ENCODE assay signal across 8 cellular contexts in genomic region chr5:177309351-177310191, GRCh38. TPM values are rescaled to one million over a fixed set of nuclear protein-coding genes. Genes with fewer than 3 reads are reported as not detected.
DNase-seq lines count a peak whose midpoint lies in the region; ATAC-seq and TF ChIP-seq lines count a peak whose summit lies in the region.

No MANE protein-coding gene starts in this region.

- POLR2A ChIA-PET in Caco-2 (lab: Charles Lee): interaction anchor here (0.6 to 0.9 kb wide), 2 partner anchors 146 to 223 kb away, joined by 3 read pairs; no protein-coding TSS in a partner anchor

- H3K4me3 Mint-ChIP-seq in Caco-2 (ENCODE audit: unreplicated experiment): peak overlapping the region; percentile 47
- peak overlapping the region; percentile 60 to 82 (median 76) for H3K4me3 Mint-ChIP-seq in IgD-negative memory B cell

- H3K27ac ChIP-seq in RWPE2 (ENCODE audit: poor library complexity, severe bottlenecking) (no peak overlapping the region), gastroesophageal sphincter (no peak overlapping the region), psoas muscle (peak overlapping the region; percentile 72)

- H3K9me3 ChIP-seq in Caco-2 (no peaks in the 10 kb centered on the region), RWPE2 (ENCODE audit: severe bottlenecking) (no peaks in the 10 kb centered on the region), gastroesophageal sphincter (no peaks in the 10 kb centered on the region), psoas muscle (no peaks in the 10 kb centered on the region)

- H3K9me3 Mint-ChIP-seq in Caco-2 (ENCODE audit: unreplicated experiment): no peaks in the 10 kb centered on the region
- no peaks in the 10 kb centered on the region for H3K9me3 Mint-ChIP-seq in IgD-negative memory B cell

- H3K27me3 ChIP-seq in Caco-2 (replicated peaks; ENCODE audit: control insufficient read depth, insufficient read depth, low read length) (no peaks in the 10 kb centered on the region), RWPE2 (ENCODE audit: insufficient read depth, poor library complexity, severe bottlenecking) (no peaks in the 10 kb centered on the region), gastroesophageal sphincter (no peaks in the 10 kb centered on the region), psoas muscle (ENCODE audit: insufficient read depth in 3 of 3, low read length in 2 of 3) (no peaks in the 10 kb centered on the region)

- TF ChIP-seq EP300 in gastroesophageal sphincter (IDR thresholded peaks at IDR 0.05): no peak

- peaks cover 64% of the 10 kb centered on the region for H3K36me3 Mint-ChIP-seq in Caco-2 (ENCODE audit: insufficient read depth, unreplicated experiment)
- H3K36me3 Mint-ChIP-seq in IgD-negative memory B cell: peaks cover 2% of the 10 kb centered on the region

- H3K27me3 Mint-ChIP-seq in Caco-2 (ENCODE audit: insufficient read depth, unreplicated experiment): no peaks in the 10 kb centered on the region
- no peaks in the 10 kb centered on the region for H3K27me3 Mint-ChIP-seq in IgD-negative memory B cell

- ATAC-seq in RWPE2 (ENCODE audit: low read depth): peak; percentile 18; the same call in 1 of the 3 replicates
- no peak for ATAC-seq in gastroesophageal sphincter
- ATAC-seq in psoas muscle: peak; percentile 62 to 72 (median 66)
- no peak for ATAC-seq in GM18517 (IDR thresholded peaks at IDR 0.05; ENCODE audit: unreplicated experiment)

- DNase-seq in Caco-2 (peak; percentile 83 to 88), RWPE2 (ENCODE audit: low spot score) (no peak), psoas muscle (peak; percentile 65 to 82), ureter (ENCODE audit: low spot score) (no peak)
- peak; percentile 61 for DNase-seq in activated effector memory CD4-positive, alpha-beta T cell treated with Interleukin-2 at 50 U/mL for 16 hours

- H3K27ac Mint-ChIP-seq in Caco-2 (ENCODE audit: unreplicated experiment) (peak overlapping the region; percentile 58), IgD-negative memory B cell (peak overlapping the region; percentile 76 to 94 (median 88))

- CTCF ChIA-PET in Caco-2 (lab: Charles Lee): interaction anchor here (0.5 to 3.7 kb wide), 32 partner anchors 8 to 223 kb away, joined by 3 to 33 read pairs (median 4); partner anchors contain the start of genes FGFR4, GRK6, LMAN2 and PDLIM7

- H3K4me1 Mint-ChIP-seq in Caco-2 (ENCODE audit: low read depth, unreplicated experiment) (peaks cover 13% of the 10 kb centered on the region), IgD-negative memory B cell (peaks cover 36 to 52% (median 48%) of the 10 kb centered on the region in 3 donors)

- H3K36me3 ChIP-seq in Caco-2 (ENCODE audit: control insufficient read depth, insufficient read depth, low read length) (peaks cover 7% of the 10 kb centered on the region), RWPE2 (ENCODE audit: low read depth) (peaks cover 43% of the 10 kb centered on the region), gastroesophageal sphincter (peaks cover 0 to 31% of the 10 kb centered on the region in 2 donors), psoas muscle (ENCODE audit: insufficient read depth in 1 of 2, low read depth in 1 of 2) (peaks cover 0 to 28% of the 10 kb centered on the region in 2 donors)

- WGBS in gastroesophageal sphincter (ENCODE audit: low coverage in 1 of 2), 2 donors: 83% methylated on average over 1 of the region's 10 CpGs; no CpG with 5 or more reads in 1 of the 2 donors
- WGBS in psoas muscle, 3 donors: 17 to 34% (median 18%) methylated on average over 10 of the region's 10 CpGs

- intact Hi-C loops in Caco-2 (cut with micrococcal nuclease; ENCODE audit: unreplicated experiment) (no loop called here), psoas muscle (cut with DNase I) (loop anchor here (5.0 to 10.0 kb wide), 3 partner anchors 43 to 145 kb away; partner anchors contain the start of gene LMAN2 (in 1 of the 2))

- no peak for TF ChIP-seq POLR2A in gastroesophageal sphincter (IDR thresholded peaks at IDR 0.05)

- TF ChIP-seq CTCF in Caco-2 (IDR thresholded peaks at IDR 0.05; ENCODE audit: insufficient read depth in 1 of 2, low read depth in 1 of 2, low read length in 1 of 2, severe bottlenecking in 1 of 2, unreplicated experiment in 1 of 2): peak; percentile 86 to 90
- peak; percentile 97 for TF ChIP-seq CTCF in RWPE2 (IDR thresholded peaks at IDR 0.05; ENCODE audit: poor library complexity, severe bottlenecking)
- TF ChIP-seq CTCF in gastroesophageal sphincter (IDR thresholded peaks at IDR 0.05): peak in 3 of 4 experiments; percentile 65 to 84 (median 70)
- peak; percentile 89 for TF ChIP-seq CTCF in psoas muscle (IDR thresholded peaks at IDR 0.05)

- H3K4me1 ChIP-seq in Caco-2 (peaks cover 14% of the 10 kb centered on the region), RWPE2 (ENCODE audit: insufficient read depth, poor library complexity, severe bottlenecking) (no peaks in the 10 kb centered on the region), gastroesophageal sphincter (peaks cover 0 to 45% (median 19%) of the 10 kb centered on the region in 3 donors), psoas muscle (peaks cover 41% of the 10 kb centered on the region)

- BruUV-seq in Caco-2 (replicated peaks; lab: Mats Ljungman, UMichigan): TSS peak; percentile 10

- H3K4me3 ChIP-seq in Caco-2 (ENCODE audit: low read depth, low read length): no peak overlapping the region
- no peak overlapping the region for H3K4me3 ChIP-seq in RWPE2 (ENCODE audit: severe bottlenecking)
- no peak overlapping the region for H3K4me3 ChIP-seq in gastroesophageal sphincter
- H3K4me3 ChIP-seq in psoas muscle: no peak overlapping the region

RNA-seq across cellular contexts. Expression of gene MXD3, which starts 2.1 kb away (rescaled TPM):
- 19.8 and 20.6 TPM in 2 replicates for total RNA-seq in Caco-2 (2022)
- 4.1 TPM for polyA plus RNA-seq in IgD-negative memory B cell
- 10 to 100 TPM in 1 of 4 donors, 1 to 10 TPM in 3; 1.7 to 10.9 (median 6.3) TPM for total RNA-seq in gastroesophageal sphincter
- 1 to 10 TPM; 2.3 to 4.2 (median 2.8) TPM for total RNA-seq in psoas muscle
- 1 to 10 TPM in 2 of 3 donors, under 1 TPM in 1; 0.80 to 2.1 (median 1.3) TPM for polyA plus RNA-seq in psoas muscle
- 7.8 TPM for total RNA-seq in ureter

RNA-seq across cellular contexts. Expression of gene PRELID1, which starts 6.0 kb away (rescaled TPM):
- 201 and 229 TPM in 2 replicates for total RNA-seq in Caco-2 (2022)
- polyA plus RNA-seq in IgD-negative memory B cell: 248 TPM
- 10 to 100 TPM; 60.4 to 97.5 (median 73.5) TPM for total RNA-seq in gastroesophageal sphincter
- 10 to 100 TPM; 19.9 to 66.8 (median 44.3) TPM for total RNA-seq in psoas muscle
- polyA plus RNA-seq in psoas muscle: 100 to 1,000 TPM in 1 of 3 donors, 10 to 100 TPM in 2; 44.3 to 201 (median 56.8) TPM
- 121 TPM for total RNA-seq in ureter

RNA-seq across cellular contexts. Expression of gene RAB24, which starts 6.1 kb away (rescaled TPM):
- total RNA-seq in Caco-2 (2022): 29.9 and 31.7 TPM in 2 replicates
- polyA plus RNA-seq in IgD-negative memory B cell: 42.9 TPM
- total RNA-seq in gastroesophageal sphincter: 10 to 100 TPM; 21.4 to 32.4 (median 24.8) TPM
- 10 to 100 TPM; 14.9 to 21.1 (median 20.1) TPM for total RNA-seq in psoas muscle
- polyA plus RNA-seq in psoas muscle: 10 to 100 TPM; 29.4 to 38.2 (median 37.4) TPM
- 14.9 TPM for total RNA-seq in ureter

RNA-seq across cellular contexts. Expression of gene LMAN2, which starts 41.9 kb away (rescaled TPM):
- 240 and 241 TPM in 2 replicates for total RNA-seq in Caco-2 (2022)
- polyA plus RNA-seq in IgD-negative memory B cell: 171 TPM
- total RNA-seq in gastroesophageal sphincter: 100 to 1,000 TPM in 3 of 4 donors, 10 to 100 TPM in 1; 78.1 to 147 (median 111) TPM
- 10 to 100 TPM; 28.7 to 55.8 (median 43.1) TPM for total RNA-seq in psoas muscle
- polyA plus RNA-seq in psoas muscle: 100 to 1,000 TPM; 103 to 193 (median 162) TPM
- 129 TPM for total RNA-seq in ureter

RNA-seq across cellular contexts. Expression of gene RGS14, which starts 48.2 kb away (rescaled TPM):
- total RNA-seq in Caco-2 (2022) (15.2 and 16.7 TPM in 2 replicates), gastroesophageal sphincter (10 to 100 TPM in 3 of 4 donors, 1 to 10 TPM in 1; 7.6 to 20.1 (median 13.7) TPM), psoas muscle (10 to 100 TPM in 3 of 4 donors, 1 to 10 TPM in 1; 5.5 to 23.2 (median 10.5) TPM), ureter (17.3 TPM)
- polyA plus RNA-seq in IgD-negative memory B cell (49.5 TPM), psoas muscle (10 to 100 TPM in 1 of 3 donors, 1 to 10 TPM in 2; 3.6 to 10.0 (median 6.7) TPM)

Comparison
In these comparisons a context has a peak if more than half of its experiments do, and no peak if none do; other contexts are left out.
1. DNase-seq: peak in Caco-2 (2 of 2), activated effector memory CD4-positive, alpha-beta T cell treated with Interleukin-2 at 50 U/mL for 16 hours (single experiment) and psoas muscle (2 of 2); none in RWPE2 (single experiment) and ureter (single experiment).
2. ATAC-seq: peak in RWPE2 (single experiment) and psoas muscle (4 of 4); none in gastroesophageal sphincter (single experiment) and GM18517 (single experiment).
3. Peak in every context shown above with its lines, with median percentiles within 50 percentile points of each other: CTCF ChIP-seq.